In the genomic region with DNA sequence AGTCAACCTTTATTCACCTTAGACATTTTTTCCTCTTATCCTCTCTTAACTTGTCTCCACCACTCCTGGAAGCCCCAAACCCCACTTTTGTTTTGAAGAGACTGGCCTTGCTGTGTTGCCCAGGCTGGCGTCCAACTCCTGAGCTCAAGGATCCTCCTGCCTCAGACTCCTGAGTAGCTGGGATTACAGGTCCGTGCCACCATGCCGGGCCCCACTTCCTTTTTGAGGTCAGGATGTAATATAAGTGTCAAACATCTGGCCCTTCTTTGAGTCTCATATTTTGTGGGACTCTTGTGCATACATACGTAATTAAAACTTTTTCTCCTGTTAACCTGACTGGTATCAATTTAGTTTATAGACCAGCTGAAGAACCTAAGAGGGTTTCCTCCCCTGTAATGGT, we compare ENCODE assay signal across 10 cellular contexts. TPM values are rescaled to one million over a fixed set of nuclear protein-coding genes. Genes with fewer than 3 reads are reported as not detected.
DNase-seq lines count a peak whose midpoint lies in the region; ATAC-seq and TF ChIP-seq lines count a peak whose summit lies in the region.
"Had no signal": no experiment of that assay in that cellular context is flagged by ENCODE, and none has a peak within 500 bp of the region (broad histone marks: within the 10 kb centered on the region; RNA-seq: fewer than 3 reads in every experiment).

No MANE protein-coding gene starts in this region.

- TF ChIP-seq CTCF in left ventricle myocardium inferior (IDR thresholded peaks at IDR 0.05; ENCODE audit: borderline replicate concordance), result no peak
- no peak for TF ChIP-seq CTCF in heart right ventricle (IDR thresholded peaks at IDR 0.05)
- TF ChIP-seq CTCF in RWPE2 (IDR thresholded peaks at IDR 0.05; ENCODE audit: poor library complexity, severe bottlenecking), result no peak
- TF ChIP-seq CTCF in esophagus squamous epithelium (IDR thresholded peaks at IDR 0.05), result no peak
- no peak for TF ChIP-seq CTCF in upper lobe of left lung (IDR thresholded peaks at IDR 0.05)

- no peak for TF ChIP-seq EP300 in upper lobe of left lung (IDR thresholded peaks at IDR 0.05)

- DNase-seq in left ventricle myocardium inferior (no peak), heart right ventricle (no peak), RWPE2 (ENCODE audit: low spot score) (no peak), esophagus squamous epithelium (lab: John Stamatoyannopoulos, UW) (no peak), upper lobe of left lung (peak in 1 of 2 donors; percentile 40)
- DNase-seq: NCI-H2029, substantia nigra had no signal

- H3K4me1 ChIP-seq in left ventricle myocardium inferior (peaks cover 34% of the 10 kb centered on the region), heart right ventricle (peaks cover 0 to 52% (median 20%) of the 10 kb centered on the region in 9 donors), RWPE2 (ENCODE audit: insufficient read depth, poor library complexity, severe bottlenecking) (peaks cover 15% of the 10 kb centered on the region), esophagus squamous epithelium (peaks cover 11 to 52% (median 26%) of the 10 kb centered on the region in 3 donors), upper lobe of left lung (peaks cover 11 to 37% (median 20%) of the 10 kb centered on the region in 4 donors)

- H3K9me3 ChIP-seq in left ventricle myocardium inferior (replicated peaks) (no peaks in the 10 kb centered on the region), heart right ventricle (no peaks in the 10 kb centered on the region), RWPE2 (ENCODE audit: severe bottlenecking) (no peaks in the 10 kb centered on the region), esophagus squamous epithelium (no peaks in the 10 kb centered on the region), upper lobe of left lung (no peaks in the 10 kb centered on the region)

- no peak for ATAC-seq in heart right ventricle
- ATAC-seq in RWPE2 (ENCODE audit: low read depth), result no peak
- no peak for ATAC-seq in upper lobe of left lung (ENCODE audit: low FRiP score in 2 of 2)
- ATAC-seq in esophagus mucosa, result no peak
- ATAC-seq in GM21723 (IDR thresholded peaks at IDR 0.05; ENCODE audit: unreplicated experiment), result no peak
- no peak for ATAC-seq in GM21360 (IDR thresholded peaks at IDR 0.05; ENCODE audit: unreplicated experiment)

- 86 to 90% methylated on average over 4 of the region's 4 CpGs for whole genome bisulfite sequencing in heart right ventricle, 2 donors
- WGBS in esophagus squamous epithelium, 2 donors, result 48 to 64% methylated on average over 4 of the region's 4 CpGs
- 39 to 46% methylated on average over 4 of the region's 4 CpGs for WGBS in upper lobe of left lung, 2 donors

- no peaks in the 10 kb centered on the region for H3K36me3 ChIP-seq in left ventricle myocardium inferior
- no peaks in the 10 kb centered on the region for H3K36me3 ChIP-seq in heart right ventricle
- no peaks in the 10 kb centered on the region for H3K36me3 ChIP-seq in RWPE2 (ENCODE audit: low read depth)
- no peaks in the 10 kb centered on the region for H3K36me3 ChIP-seq in esophagus squamous epithelium
- H3K36me3 ChIP-seq in upper lobe of left lung, result no peaks in the 10 kb centered on the region

- TF ChIP-seq POLR2A in esophagus squamous epithelium (IDR thresholded peaks at IDR 0.05) (no peak), upper lobe of left lung (IDR thresholded peaks at IDR 0.05) (no peak)

- no peak overlapping the region for H3K4me3 ChIP-seq in left ventricle myocardium inferior
- peak overlapping the region in 1 of 10 donors; percentile 77 for H3K4me3 ChIP-seq in heart right ventricle
- no peak overlapping the region for H3K4me3 ChIP-seq in RWPE2 (ENCODE audit: severe bottlenecking)
- no peak overlapping the region for H3K4me3 ChIP-seq in esophagus squamous epithelium
- H3K4me3 ChIP-seq in upper lobe of left lung, result no peak overlapping the region

- H3K27ac ChIP-seq in left ventricle myocardium inferior (replicated peaks) (peak overlapping the region; percentile 94), heart right ventricle (peak overlapping the region in 2 of 10 donors; percentile 89 to 94), RWPE2 (ENCODE audit: poor library complexity, severe bottlenecking) (peak overlapping the region; percentile 64), esophagus squamous epithelium (peak overlapping the region; percentile 94 to 97 (median 96)), upper lobe of left lung (peak overlapping the region in 3 of 4 donors; percentile 96 to 99 (median 97))

- H3K27me3 ChIP-seq in left ventricle myocardium inferior (ENCODE audit: low read depth), result no peaks in the 10 kb centered on the region
- H3K27me3 ChIP-seq in heart right ventricle, result no peaks in the 10 kb centered on the region
- no peaks in the 10 kb centered on the region for H3K27me3 ChIP-seq in RWPE2 (ENCODE audit: insufficient read depth, poor library complexity, severe bottlenecking)
- no peaks in the 10 kb centered on the region for H3K27me3 ChIP-seq in esophagus squamous epithelium
- no peaks in the 10 kb centered on the region for H3K27me3 ChIP-seq in upper lobe of left lung

- intact Hi-C loops in left ventricle myocardium inferior (cut with micrococcal nuclease), result loop anchor here (10.0 kb wide), 1 partner anchor 58 kb away; a partner anchor contains a TSS
- intact Hi-C loops in heart right ventricle (cut with DNase I), result loop anchor here in 7 of 10 donors (2.0 to 10.0 kb wide), 8 partner anchors 58 to 282 kb away; a partner anchor contains a TSS
- intact Hi-C loops in esophagus squamous epithelium (cut with DNase I), result loop anchor here (5.0 kb wide), 1 partner anchor 61 kb away; no protein-coding TSS in a partner anchor

RNA-seq across cellular contexts. Expression of a gene that starts 1.4 kb away (rescaled TPM):
- total RNA-seq in left ventricle myocardium inferior, result 9.1 TPM
- 10 to 100 TPM in 3 of 10 donors, 1 to 10 TPM in 7; 4.6 to 13.0 (median 8.7) TPM for total RNA-seq in heart right ventricle
- 1 to 10 TPM; 3.9 to 4.1 TPM for polyA plus RNA-seq in heart right ventricle
- total RNA-seq in esophagus squamous epithelium, result 10 to 100 TPM; 10.8 to 13.2 (median 12.1) TPM
- 10 to 100 TPM in 3 of 6 donors, 1 to 10 TPM in 3; 5.2 to 20.4 (median 12.4) TPM for total RNA-seq in upper lobe of left lung
- total RNA-seq in esophagus mucosa, result 19.1 TPM

RNA-seq across cellular contexts. Expression of a gene that starts 57.9 kb away (rescaled TPM):
- total RNA-seq in left ventricle myocardium inferior, result 72.8 TPM
- 100 to 1,000 TPM in 1 of 10 donors, 10 to 100 TPM in 9; 38.0 to 101 (median 55.3) TPM for total RNA-seq in heart right ventricle
- 10 to 100 TPM; 34.2 to 38.6 TPM for polyA plus RNA-seq in heart right ventricle
- total RNA-seq in esophagus squamous epithelium, result 100 to 1,000 TPM in 2 of 4 donors, 10 to 100 TPM in 2; 53.6 to 116 (median 103) TPM
- 100 to 1,000 TPM in 2 of 6 donors, 10 to 100 TPM in 4; 57.2 to 132 (median 67.9) TPM for total RNA-seq in upper lobe of left lung
- 80.8 TPM for total RNA-seq in esophagus mucosa
